ENCODE assay signal across 11 cellular contexts in genomic region chr11:35541621-35542375, GRCh38. TPM values are rescaled to one million over a fixed set of nuclear protein-coding genes. Genes with fewer than 3 reads are reported as not detected.
A peak's percentile ranks its signal among the peaks of the same experiment; 100 is the strongest.
DNase-seq lines count a peak whose midpoint lies in the region; ATAC-seq, FAIRE-seq and TF ChIP-seq lines count a peak whose summit lies in the region.
"Had no signal": no experiment of that assay in that cellular context is flagged by ENCODE, and none has a peak within 500 bp of the region (broad histone marks: within the 10 kb centered on the region; RNA-seq: fewer than 3 reads in every experiment).

No MANE protein-coding gene starts in this region.

- no peak for FAIRE-seq in kidney (lab: Jason Lieb, UNC)

- no peak for TF ChIP-seq POLR2A in stomach (IDR thresholded peaks at IDR 0.05)

- no peaks in the 10 kb centered on the region for H3K9me2 ChIP-seq in OCI-LY7 (ENCODE audit: insufficient read depth, low read length)

- TF ChIP-seq EP300 in stomach (IDR thresholded peaks at IDR 0.05): no peak

- no peaks in the 10 kb centered on the region for H3K9me3 ChIP-seq in kidney (ENCODE audit: control insufficient read depth in 1 of 2, low read length in 2 of 2)
- no peaks in the 10 kb centered on the region for H3K9me3 ChIP-seq in stomach
- no peaks in the 10 kb centered on the region for H3K9me3 ChIP-seq in OCI-LY7 (ENCODE audit: low read length)

- no peak for ATAC-seq in GM18868 (IDR thresholded peaks at IDR 0.05; ENCODE audit: unreplicated experiment)

- peak; percentile 82 for DNase-seq in HFFc6
- DNase-seq in choroid plexus epithelial cell (ENCODE audit: low read depth): peak; percentile 94
- DNase-seq in kidney: peak; percentile 73
- no peak for DNase-seq in stomach
- no peak for DNase-seq in HPDE6-E6E7 (ENCODE audit: extremely low spot score)
- DNase-seq in OCI-LY7 (ENCODE audit: low spot score): no peak
- DNase-seq in NCI-H510A treated with DMSO at 0.1 percent for 48 hours (lab: John Stamatoyannopoulos, UW): no peak
- DNase-seq: NCI-H1694 treated with DMSO at 0.1 percent for 48 hours, SHP77 treated with DMSO at 0.1 percent for 48 hours had no signal

- H3K79me2 ChIP-seq in OCI-LY7 (ENCODE audit: insufficient read depth, low read depth, low read length): no peaks in the 10 kb centered on the region

- no peak overlapping the region for H2AFZ ChIP-seq in OCI-LY7 (ENCODE audit: low read length)

- 29 to 47% (median 40%) methylated on average over 4 of the region's 4 CpGs for WGBS in stomach, 5 donors

- 0 out of 2 replicates have a peak, but pooled peaks cover 3% of the 10 kb centered on the region for H3K27me3 Mint-ChIP-seq in HFFc6 (ENCODE audit: insufficient read depth)

- no TSS peak for BruUV-seq in OCI-LY7 (replicated peaks; lab: Mats Ljungman, UMichigan)

- no peaks in the 10 kb centered on the region for H3K36me3 ChIP-seq in kidney (ENCODE audit: control insufficient read depth in 1 of 2, insufficient read depth in 2 of 2, low read length in 2 of 2)
- H3K36me3 ChIP-seq in stomach: no peaks in the 10 kb centered on the region
- H3K36me3 ChIP-seq in OCI-LY7 (ENCODE audit: insufficient read depth, low read length): no peaks in the 10 kb centered on the region

- peaks cover 65% of the 10 kb centered on the region for H3K4me1 Mint-ChIP-seq in HFFc6 (ENCODE audit: low read depth)

- TF ChIP-seq CTCF in HFFc6 (IDR thresholded peaks at IDR 0.05): no peak
- TF ChIP-seq CTCF in choroid plexus epithelial cell (conservative IDR thresholded peaks at IDR 0.05; ENCODE audit: low read depth, low read length): no peak
- TF ChIP-seq CTCF in kidney (IDR thresholded peaks at IDR 0.05; ENCODE audit: borderline replicate concordance, extremely low read depth, insufficient read depth): no peak
- no peak for TF ChIP-seq CTCF in stomach (IDR thresholded peaks at IDR 0.05)
- TF ChIP-seq CTCF in OCI-LY7 (conservative IDR thresholded peaks at IDR 0.05; ENCODE audit: low read length): no peak

- H3K4me1 ChIP-seq in kidney (ENCODE audit: control insufficient read depth in 1 of 2, insufficient read depth in 1 of 2, low read depth in 1 of 2, low read length in 2 of 2) (no peaks in the 10 kb centered on the region), stomach (peaks cover 0 to 21% (median 2%) of the 10 kb centered on the region in 4 donors), OCI-LY7 (ENCODE audit: insufficient read depth, low read length, poor library complexity, severe bottlenecking) (no peaks in the 10 kb centered on the region)

- no peaks in the 10 kb centered on the region for H3K36me3 Mint-ChIP-seq in HFFc6 (ENCODE audit: low read depth)

- POLR2A ChIA-PET in OCI-LY7 (lab: Charles Lee): no interaction called here

- H3K27me3 ChIP-seq in stomach: no peaks in the 10 kb centered on the region

- H3K27ac Mint-ChIP-seq in HFFc6: peak overlapping the region; percentile 93
- H3K27ac Mint-ChIP-seq: progenitor cell of endocrine pancreas had no signal

- H3K4me3 ChIP-seq in choroid plexus epithelial cell (ENCODE audit: low read depth, low read length) (no peak overlapping the region), kidney (ENCODE audit: low read length in 2 of 2) (no peak overlapping the region), stomach (no peak overlapping the region), OCI-LY7 (ENCODE audit: low read depth, low read length, poor library complexity, severe bottlenecking) (no peak overlapping the region)

- H3K4me2 ChIP-seq in OCI-LY7 (ENCODE audit: low read length): no peak overlapping the region

- intact Hi-C loops in kidney (cut with DNase I) (no loop called here), stomach (cut with DNase I; ENCODE audit: low total_unique reads) (no loop called here), OCI-LY7 (cut with micrococcal nuclease; ENCODE audit: unreplicated experiment) (no loop called here)

- peak overlapping the region in 1 of 2 donors; percentile 55 for H3K27ac ChIP-seq in kidney (ENCODE audit: low read depth in 2 of 2, low read length in 2 of 2)
- H3K27ac ChIP-seq in stomach: peak overlapping the region in 4 of 5 donors; percentile 21 to 49 (median 34)
- H3K27ac ChIP-seq in OCI-LY7 (ENCODE audit: low read depth, low read length, poor library complexity, severe bottlenecking): no peak overlapping the region

- CTCF ChIA-PET in OCI-LY7 (lab: Charles Lee; ENCODE audit: unreplicated experiment): no interaction called here

- no peak overlapping the region for H3K9ac ChIP-seq in kidney (ENCODE audit: low read length in 2 of 2)

- H3K4me3 Mint-ChIP-seq in HFFc6: peak overlapping the region; percentile 56

- H4K20me1 ChIP-seq in OCI-LY7 (ENCODE audit: insufficient read depth, low read length): no peaks in the 10 kb centered on the region

- no peaks in the 10 kb centered on the region for H3K9me3 Mint-ChIP-seq in HFFc6

RNA-seq across cellular contexts. Expression of gene PAMR1, which starts 16.4 kb away (rescaled TPM):
- 100 to 1,000 TPM; 151 to 209 (median 191) TPM for total RNA-seq in HFFc6 (2021; fragmentation: NEBNext Ultra II Directional; extraction: Animal tissue kit (Norgen Biotek cat#: 25700))
- 2.2 TPM for total RNA-seq in kidney
- 2.4 TPM for polyA plus RNA-seq in kidney (ENCODE audit: insufficient read depth, low read depth, low replicate concordance)
- 10 to 100 TPM in 1 of 5 donors, 1 to 10 TPM in 1, under 1 TPM in 2, not detected in 1; under 0.01 to 26.8 (median 2.0) TPM for total RNA-seq in stomach
- 1 to 10 TPM in 1 of 3 donors, under 1 TPM in 2; 0.40 to 4.9 (median 0.56) TPM for polyA plus RNA-seq in stomach
- not detected in 2 replicates for total RNA-seq in OCI-LY7 (2014; rRNA removed; shearing (Covaris generic))
- not detected in 2 replicates for total RNA-seq in OCI-LY7 (2022)

Comparison
In these comparisons a context has a peak if more than half of its experiments do, and no peak if none do; other contexts are left out.
1. DNase-seq: peak in HFFc6 (single experiment), choroid plexus epithelial cell (single experiment) and kidney (single experiment); none in stomach (single experiment), HPDE6-E6E7 (single experiment), OCI-LY7 (single experiment) and NCI-H510A treated with DMSO at 0.1 percent for 48 hours (single experiment).
2. RNA of gene PAMR1, which starts 16.4 kb away (total RNA-seq): 151 to 209 TPM in HFFc6; 2.2 TPM in kidney (single experiment), under 0.01 to 26.8 TPM in stomach and not detected in OCI-LY7; every median in the first group is over 4 times any median in the second.